1 cellular context compared by ENCODE assay signal in the genomic region with DNA sequence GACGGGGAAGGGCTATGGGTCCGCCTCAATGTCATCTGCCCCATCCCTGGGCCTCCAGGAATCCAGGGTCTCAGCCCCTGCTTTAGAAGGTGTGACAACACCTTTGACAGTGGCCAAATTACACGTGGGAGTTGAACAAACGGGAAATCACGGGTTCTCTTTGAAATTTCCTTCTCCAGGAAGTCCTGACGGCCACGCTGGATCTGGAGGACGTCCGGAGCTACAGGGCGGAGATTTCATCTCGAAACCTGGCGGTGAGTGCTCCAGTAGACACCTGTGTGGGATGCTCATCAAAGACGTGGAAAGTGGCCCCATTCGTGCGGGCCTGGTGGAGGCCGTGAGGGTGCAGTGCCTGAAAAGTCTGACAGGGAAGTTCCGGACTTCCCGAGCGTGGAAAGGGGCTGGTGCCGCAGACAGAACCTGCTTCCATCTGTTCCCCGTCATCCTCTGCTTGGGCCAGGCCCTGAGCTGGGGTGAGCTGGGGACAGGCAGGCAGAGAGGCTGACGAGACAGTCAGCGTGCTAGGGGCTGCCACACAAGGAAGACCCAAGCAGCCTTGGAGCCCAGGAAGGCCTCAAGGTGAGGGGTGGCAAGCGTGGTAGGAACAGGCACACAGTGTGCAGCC.
TF ChIP-seq lines count a peak whose summit lies in the region.

No MANE protein-coding gene starts in this region.

TF ChIP-seq in GM12878, 131 proteins besides CTCF, POLR2A, EP300 and RAD21:
- TF ChIP-seq ZNF274 (IDR thresholded peaks at IDR 0.05; ENCODE audit: insufficient read depth, insufficient read length) (no peak), CBX5 (IDR thresholded peaks at IDR 0.05; ENCODE audit: low read depth) (no peak), EGR1 (IDR thresholded peaks at IDR 0.05; ENCODE audit: borderline replicate concordance in 1 of 2, low read depth in 2 of 2, low read length in 2 of 2) (no peak), CBFB (IDR thresholded peaks at IDR 0.05; ENCODE audit: low read depth) (no peak)
- TF ChIP-seq, protein P1, sequence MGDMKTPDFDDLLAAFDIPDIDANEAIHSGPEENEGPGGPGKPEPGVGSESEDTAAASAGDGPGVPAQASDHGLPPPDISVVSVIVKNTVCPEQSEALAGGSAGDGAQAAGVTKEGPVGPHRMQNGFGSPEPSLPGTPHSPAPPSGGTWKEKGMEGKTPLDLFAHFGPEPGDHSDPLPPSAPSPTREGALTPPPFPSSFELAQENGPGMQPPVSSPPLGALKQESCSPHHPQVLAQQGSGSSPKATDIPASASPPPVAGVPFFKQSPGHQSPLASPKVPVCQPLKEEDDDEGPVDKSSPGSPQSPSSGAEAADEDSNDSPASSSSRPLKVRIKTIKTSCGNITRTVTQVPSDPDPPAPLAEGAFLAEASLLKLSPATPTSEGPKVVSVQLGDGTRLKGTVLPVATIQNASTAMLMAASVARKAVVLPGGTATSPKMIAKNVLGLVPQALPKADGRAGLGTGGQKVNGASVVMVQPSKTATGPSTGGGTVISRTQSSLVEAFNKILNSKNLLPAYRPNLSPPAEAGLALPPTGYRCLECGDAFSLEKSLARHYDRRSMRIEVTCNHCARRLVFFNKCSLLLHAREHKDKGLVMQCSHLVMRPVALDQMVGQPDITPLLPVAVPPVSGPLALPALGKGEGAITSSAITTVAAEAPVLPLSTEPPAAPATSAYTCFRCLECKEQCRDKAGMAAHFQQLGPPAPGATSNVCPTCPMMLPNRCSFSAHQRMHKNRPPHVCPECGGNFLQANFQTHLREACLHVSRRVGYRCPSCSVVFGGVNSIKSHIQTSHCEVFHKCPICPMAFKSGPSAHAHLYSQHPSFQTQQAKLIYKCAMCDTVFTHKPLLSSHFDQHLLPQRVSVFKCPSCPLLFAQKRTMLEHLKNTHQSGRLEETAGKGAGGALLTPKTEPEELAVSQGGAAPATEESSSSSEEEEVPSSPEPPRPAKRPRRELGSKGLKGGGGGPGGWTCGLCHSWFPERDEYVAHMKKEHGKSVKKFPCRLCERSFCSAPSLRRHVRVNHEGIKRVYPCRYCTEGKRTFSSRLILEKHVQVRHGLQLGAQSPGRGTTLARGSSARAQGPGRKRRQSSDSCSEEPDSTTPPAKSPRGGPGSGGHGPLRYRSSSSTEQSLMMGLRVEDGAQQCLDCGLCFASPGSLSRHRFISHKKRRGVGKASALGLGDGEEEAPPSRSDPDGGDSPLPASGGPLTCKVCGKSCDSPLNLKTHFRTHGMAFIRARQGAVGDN (IDR thresholded peaks at IDR 0.05) = no peak
